In genomic region chr4:113635739-113636437, GRCh38 we compare ENCODE assay signal across 12 cellular contexts.
DNase-seq lines count a peak whose midpoint lies in the region; ATAC-seq, FAIRE-seq and TF ChIP-seq lines count a peak whose summit lies in the region.
"Had no signal": no experiment of that assay in that cellular context is flagged by ENCODE, and none has a peak within 500 bp of the region (broad histone marks: within the 10 kb centered on the region; RNA-seq: fewer than 3 reads in every experiment).

No MANE protein-coding gene starts in this region.

- H3K4me2 ChIP-seq in A549 = peak overlapping the region; percentile 74; the same call in 1 of the 3 replicates
- no peak overlapping the region for H3K4me2 ChIP-seq in mesendoderm (ENCODE audit: low read length)

- no peak overlapping the region for H4K8ac ChIP-seq in mesendoderm (ENCODE audit: low read depth, low read length)

- no peak for TF ChIP-seq RAD21 in A549 (conservative IDR thresholded peaks at IDR 0.05 in 1 of 2, IDR thresholded peaks at IDR 0.05 in 1 of 2)

- WGBS in A549 (ENCODE audit: missing lambda C conversion rate) = 75% methylated on average over 3 of the region's 3 CpGs
- 38 to 58% methylated on average over 3 of the region's 3 CpGs for WGBS in heart right ventricle, 2 donors
- no CpG with 5 or more reads among the region's 3 CpGs for WGBS in mesendoderm (ENCODE audit: extremely low coverage, insufficient coverage, low lambda C conversion rate)

- H3K79me2 ChIP-seq in mesendoderm (ENCODE audit: control insufficient read depth, insufficient read depth, low read length) = no peaks in the 10 kb centered on the region

- FAIRE-seq in A549 (lab: Jason Lieb, UNC) = no peak

- H3K27me3 ChIP-seq in heart right ventricle (no peaks in the 10 kb centered on the region), mesendoderm (ENCODE audit: insufficient read depth, low read length, poor library complexity) (no peaks in the 10 kb centered on the region)

- ATAC-seq in A549 (peak in 1 of 2 experiments; percentile 32; a peak in 3 of 6 replicates), GM18868 (IDR thresholded peaks at IDR 0.05; ENCODE audit: unreplicated experiment) (peak; percentile 1), SK-N-SH treated with all-trans-retinoic acid at 6 μM for 48 hours (peak; percentile 71), heart right ventricle (peak; percentile 57 to 88 (median 82)), HG03521 (IDR thresholded peaks at IDR 0.05; ENCODE audit: unreplicated experiment) (no peak)

- H3K4me3 ChIP-seq in A549 (no peak overlapping the region), heart right ventricle (no peak overlapping the region), mesendoderm (ENCODE audit: low read length) (no peak overlapping the region)
- H3K4me3 ChIP-seq: HAP-1, mucosa of descending colon had no signal

- TF ChIP-seq EP300 in A549 (IDR thresholded peaks at IDR 0.05) = no peak

- no peaks in the 10 kb centered on the region for H3K79me1 ChIP-seq in mesendoderm (ENCODE audit: low read length)

- H3K36me3 ChIP-seq in heart right ventricle = no peaks in the 10 kb centered on the region
- no peaks in the 10 kb centered on the region for H3K36me3 ChIP-seq in mesendoderm (ENCODE audit: control insufficient read depth, insufficient read depth, low read length)
- H3K36me3 ChIP-seq: HAP-1 had no signal

- H3K27ac ChIP-seq in A549 (peak overlapping the region; percentile 15 to 57; a peak in 3 of 6 replicates), heart right ventricle (peak overlapping the region; percentile 29 to 91 (median 80)), mesendoderm (ENCODE audit: low read depth, low read length) (no peak overlapping the region)

- POLR2A ChIA-PET in A549 (lab: Yijun Ruan, JAX) = no interaction called here

- H2BK15ac ChIP-seq in mesendoderm (replicated peaks; ENCODE audit: low read depth) = no peak overlapping the region

- DNase-seq in A549 (ENCODE audit: low read depth in 1 of 2, low spot score in 1 of 2) (no peak), heart right ventricle (peak in 1 of 2 donors; percentile 25), COLO668 (lab: John Stamatoyannopoulos, UW; ENCODE audit: unreplicated experiment) (no peak), UCSD-AML1 (lab: John Stamatoyannopoulos, UW; ENCODE audit: unreplicated experiment) (no peak), mesendoderm (no peak)
- DNase-seq: DMS153, NCI-H1930 had no signal

- no peak overlapping the region for H4K5ac ChIP-seq in mesendoderm (ENCODE audit: low read length)

- no peak overlapping the region for H2BK5ac ChIP-seq in mesendoderm (ENCODE audit: low read length)

- CTCF ChIA-PET in A549 (lab: Yijun Ruan, JAX) = interaction anchor here (0.6 to 1.4 kb wide), 2 partner anchors 9 to 155 kb away, joined by 4 read pairs; no protein-coding TSS in a partner anchor

- no peak overlapping the region for H2AK5ac ChIP-seq in mesendoderm (ENCODE audit: low read length)

- H3K9ac ChIP-seq in mesendoderm (ENCODE audit: low read length) = no peak overlapping the region

- no peaks in the 10 kb centered on the region for H3K9me3 ChIP-seq in A549
- H3K9me3 ChIP-seq in heart right ventricle = no peaks in the 10 kb centered on the region
- H3K9me3 ChIP-seq: HAP-1, mucosa of descending colon had no signal

- H3K18ac ChIP-seq in mesendoderm (ENCODE audit: low read length) = no peak overlapping the region

- no peak overlapping the region for H3K56ac ChIP-seq in mesendoderm (ENCODE audit: low read length)

- intact Hi-C loops in heart right ventricle (cut with DNase I) = loop anchor here in 5 of 10 donors (2.0 to 10.0 kb wide), 7 partner anchors 46 to 126 kb away; partner anchors contain the start of gene CAMK2D (in 1 of the 5)

- H3K23ac ChIP-seq in mesendoderm (ENCODE audit: low read length) = no peak overlapping the region

- TF ChIP-seq POLR2A in A549 (IDR thresholded peaks at IDR 0.05; ENCODE audit: low read length) = no peak

- H3K4me1 ChIP-seq in A549 = peaks cover 75% of the 10 kb centered on the region
- peaks cover 4 to 92% (median 71%) of the 10 kb centered on the region in 9 donors for H3K4me1 ChIP-seq in heart right ventricle
- peaks cover 3% of the 10 kb centered on the region for H3K4me1 ChIP-seq in mesendoderm (ENCODE audit: control insufficient read depth, low read depth, low read length)

- H3K4ac ChIP-seq in mesendoderm (ENCODE audit: low read depth, low read length) = no peak overlapping the region

- no peak overlapping the region for H2BK120ac ChIP-seq in mesendoderm (ENCODE audit: low read depth, low read length)

- TF ChIP-seq CTCF in A549 (IDR thresholded peaks at IDR 0.05) (no peak), heart right ventricle (IDR thresholded peaks at IDR 0.05) (no peak)

TF ChIP-seq in A549, 52 proteins besides CTCF, POLR2A, EP300 and RAD21:
- no peak for TF ChIP-seq CBX2 (IDR thresholded peaks at IDR 0.05; ENCODE audit: borderline replicate concordance, low read depth)
- TF ChIP-seq HOXA7 (CRISPR knock-in tag; IDR thresholded peaks at IDR 0.05) = no peak
- no peak for TF ChIP-seq HOXB13 (CRISPR knock-in tag; IDR thresholded peaks at IDR 0.05; ENCODE audit: low read depth)
- no peak for TF ChIP-seq FOSL2 (IDR thresholded peaks at IDR 0.05)
- TF ChIP-seq FOSL2 (CRISPR knock-in tag; IDR thresholded peaks at IDR 0.05) = no peak
- no peak for TF ChIP-seq TFCP2L1 (CRISPR knock-in tag; IDR thresholded peaks at IDR 0.05)
- no peak for TF ChIP-seq MAX (IDR thresholded peaks at IDR 0.05)

TF ChIP-seq in SK-N-SH treated with all-trans-retinoic acid at 6 μM for 48 hours, 23 proteins besides CTCF, POLR2A, EP300 and RAD21 (continues in another document):
- TF ChIP-seq CREB5 (CRISPR knock-in tag; IDR thresholded peaks at IDR 0.05; ENCODE audit: low read depth) (no peak), BACH2 (CRISPR knock-in tag; IDR thresholded peaks at IDR 0.05; ENCODE audit: borderline replicate concordance) (no peak), SNAI2 (CRISPR knock-in tag; IDR thresholded peaks at IDR 0.05) (no peak), ZNF70 (CRISPR knock-in tag; IDR thresholded peaks at IDR 0.05) (no peak), RARB (CRISPR knock-in tag; IDR thresholded peaks at IDR 0.05) (no peak), OSR1 (CRISPR knock-in tag; IDR thresholded peaks at IDR 0.05) (no peak), ZNF8 (CRISPR knock-in tag; IDR thresholded peaks at IDR 0.05) (no peak), POU6F1 (CRISPR knock-in tag; IDR thresholded peaks at IDR 0.05; ENCODE audit: borderline replicate concordance, low read depth) (no peak), GLIS3 (CRISPR knock-in tag; IDR thresholded peaks at IDR 0.05) (no peak), CSRNP3 (CRISPR knock-in tag; IDR thresholded peaks at IDR 0.05) (no peak), TOX (CRISPR knock-in tag; IDR thresholded peaks at IDR 0.05; ENCODE audit: borderline replicate concordance) (no peak), PPARA (CRISPR knock-in tag; IDR thresholded peaks at IDR 0.05; ENCODE audit: borderline replicate concordance) (no peak), TCF4 (CRISPR knock-in tag; IDR thresholded peaks at IDR 0.05; ENCODE audit: borderline replicate concordance) (no peak), ARNTL (CRISPR knock-in tag; IDR thresholded peaks at IDR 0.05; ENCODE audit: borderline replicate concordance, low read depth) (no peak)
